In genomic region chr15:87878161-87878560, GRCh38 we compare ENCODE assay signal across 16 cellular contexts.
DNase-seq lines count a peak whose midpoint lies in the region; ATAC-seq and TF ChIP-seq lines count a peak whose summit lies in the region.
"Had no signal": no experiment of that assay in that cellular context is flagged by ENCODE, and none has a peak within 500 bp of the region (broad histone marks: within the 10 kb centered on the region; RNA-seq: fewer than 3 reads in every experiment).

No MANE protein-coding gene starts in this region.

- TF ChIP-seq EP300 in SK-N-SH (IDR thresholded peaks at IDR 0.05; ENCODE audit: borderline replicate concordance in 1 of 2, low read depth in 1 of 2, low read length in 1 of 2), result no peak

- H3K9ac ChIP-seq in SK-N-SH, result no peak overlapping the region
- H3K9ac ChIP-seq: GM23248 had no signal

- no peak for TF ChIP-seq RAD21 in SK-N-SH (IDR thresholded peaks at IDR 0.05; ENCODE audit: low read length)

- H3K36me3 ChIP-seq in SK-N-SH (replicated peaks in 1 of 2; ENCODE audit: control insufficient read depth in 1 of 2, insufficient read depth in 2 of 2, low read length in 1 of 2) (no peaks in the 10 kb centered on the region), hepatocyte (replicated peaks; ENCODE audit: insufficient read depth, low read depth) (no peaks in the 10 kb centered on the region)
- H3K36me3 ChIP-seq: BE2C, HAP-1 had no signal

- peaks cover 16 to 19% of the 10 kb centered on the region in 2 experiments; a peak in 3 of 4 replicates for H3K4me1 ChIP-seq in SK-N-SH (ENCODE audit: control insufficient read depth in 1 of 2, insufficient read depth in 2 of 2, low read depth in 1 of 2, low read length in 1 of 2)
- peaks cover 24% of the 10 kb centered on the region for H3K4me1 ChIP-seq in hepatocyte (ENCODE audit: insufficient read depth)
- H3K4me1 ChIP-seq: HAP-1 had no signal

- peaks cover 73% of the 10 kb centered on the region for H3K4me1 Mint-ChIP-seq in HFFc6 (ENCODE audit: low read depth)

- H3K9me3 Mint-ChIP-seq in HFFc6, result no peaks in the 10 kb centered on the region
- H3K9me3 Mint-ChIP-seq: CD4-positive, alpha-beta T cell had no signal

- no peak overlapping the region for H3K4me2 ChIP-seq in SK-N-SH
- no peak overlapping the region for H3K4me2 ChIP-seq in hepatocyte

- no peaks in the 10 kb centered on the region for H3K36me3 Mint-ChIP-seq in HFFc6 (ENCODE audit: low read depth)

- no peak; the same call in 2 of the 3 replicates for ATAC-seq in SK-N-SH treated with all-trans-retinoic acid at 6 μM for 48 hours

- peak; percentile 19 for DNase-seq in SK-N-SH
- no peak for DNase-seq in HFFc6
- no peak for DNase-seq in hepatocyte (ENCODE audit: low spot score)
- no peak for DNase-seq in ecto neural progenitor cell (ENCODE audit: low spot score)
- DNase-seq in cardiac septum (ENCODE audit: low spot score), result no peak
- no peak for DNase-seq in NCI-H1417 treated with DMSO at 0.1 percent for 48 hours (lab: John Stamatoyannopoulos, UW)
- DNase-seq: ACHN; C1 segment of cervical spinal cord; CD4-positive, alpha-beta T cell; GDM1 had no signal

- POLR2A ChIA-PET in SK-N-SH (lab: Yijun Ruan, JAX), result no interaction called here

- no peaks in the 10 kb centered on the region for H3F3A ChIP-seq in SK-N-SH (replicated peaks; ENCODE audit: insufficient read depth)

- H3K9me3 ChIP-seq in SK-N-SH (no peaks in the 10 kb centered on the region), hepatocyte (ENCODE audit: low read depth) (no peaks in the 10 kb centered on the region)
- H3K9me3 ChIP-seq: BE2C, Caco-2 had no signal

- WGBS in SK-N-SH (ENCODE audit: low lambda C conversion rate), result 64% methylated on average over 4 of the region's 4 CpGs
- WGBS in hepatocyte (ENCODE audit: low lambda C conversion rate, missing lambda C conversion rate), result 81% methylated on average over 4 of the region's 4 CpGs

- H2AFZ ChIP-seq in SK-N-SH (ENCODE audit: low read depth) (no peak overlapping the region), hepatocyte (no peak overlapping the region)
- H2AFZ ChIP-seq: GM23248 had no signal

- H3K9me2 ChIP-seq in SK-N-SH (no peaks in the 10 kb centered on the region; the same call in 1 of the 2 replicates), hepatocyte (replicated peaks; ENCODE audit: insufficient read depth) (no peaks in the 10 kb centered on the region)

- H3K27me3 Mint-ChIP-seq in HFFc6 (ENCODE audit: insufficient read depth), result peaks cover 2% of the 10 kb centered on the region; the same call in 1 of the 2 replicates

- intact Hi-C loops in cardiac septum (cut with DNase I), result no loop called here

- H3K27me3 ChIP-seq in SK-N-SH (ENCODE audit: insufficient read depth), result no peaks in the 10 kb centered on the region
- H3K27me3 ChIP-seq in hepatocyte, result no peaks in the 10 kb centered on the region
- H3K27me3 ChIP-seq: BE2C had no signal

- H4K20me1 ChIP-seq in SK-N-SH (ENCODE audit: insufficient read depth) (no peaks in the 10 kb centered on the region), hepatocyte (ENCODE audit: insufficient read depth, poor library complexity, severe bottlenecking) (no peaks in the 10 kb centered on the region)

- H3K4me3 Mint-ChIP-seq in HFFc6, result no peak overlapping the region
- H3K4me3 Mint-ChIP-seq: CD4-positive, alpha-beta T cell had no signal

- no peak overlapping the region; a peak in 1 of 4 replicates for H3K27ac ChIP-seq in SK-N-SH (ENCODE audit: low read depth in 2 of 2, low read length in 1 of 2)
- peak overlapping the region; percentile 53 for H3K27ac ChIP-seq in hepatocyte
- H3K27ac ChIP-seq: GM23248, HL-60 had no signal

- H3K4me3 ChIP-seq in SK-N-SH (ENCODE audit: low read depth in 2 of 2, low read length in 1 of 2) (no peak overlapping the region), hepatocyte (no peak overlapping the region)
- H3K4me3 ChIP-seq: GM23248, HAP-1 had no signal

- TF ChIP-seq CTCF in SK-N-SH (IDR thresholded peaks at IDR 0.05), result no peak
- no peak for TF ChIP-seq CTCF in HFFc6 (IDR thresholded peaks at IDR 0.05)
- no peak for TF ChIP-seq CTCF in hepatocyte (IDR thresholded peaks at IDR 0.05; ENCODE audit: poor library complexity)

- peak overlapping the region; percentile 0; the same call in 1 of the 2 replicates for H3K27ac Mint-ChIP-seq in HFFc6
- H3K27ac Mint-ChIP-seq: CD4-positive, alpha-beta T cell had no signal

- H3K79me2 ChIP-seq in SK-N-SH (ENCODE audit: insufficient read depth) (no peaks in the 10 kb centered on the region), hepatocyte (no peaks in the 10 kb centered on the region)

- CTCF ChIA-PET in SK-N-SH (lab: Yijun Ruan, JAX), result no interaction called here

TF ChIP-seq in SK-N-SH, 30 proteins besides CTCF, POLR2A, EP300 and RAD21 (continues in another document):
- TF ChIP-seq RCOR1 (IDR thresholded peaks at IDR 0.05; ENCODE audit: low read length) (no peak), FOXM1 (IDR thresholded peaks at IDR 0.05; ENCODE audit: low read depth) (no peak), REST (IDR thresholded peaks at IDR 0.05; ENCODE audit: low read depth, low read length) (no peak), PBX3 (IDR thresholded peaks at IDR 0.05) (no peak), TEAD4 (IDR thresholded peaks at IDR 0.05; ENCODE audit: borderline replicate concordance, insufficient read depth) (no peak)

TF ChIP-seq in SK-N-SH treated with all-trans-retinoic acid at 6 μM for 48 hours, 23 proteins besides CTCF, POLR2A, EP300 and RAD21:
- TF ChIP-seq BACH2 (CRISPR knock-in tag; IDR thresholded peaks at IDR 0.05; ENCODE audit: borderline replicate concordance) (no peak), PPARA (CRISPR knock-in tag; IDR thresholded peaks at IDR 0.05; ENCODE audit: borderline replicate concordance) (no peak), ESRRG (CRISPR knock-in tag; IDR thresholded peaks at IDR 0.05) (no peak), ZFP3 (CRISPR knock-in tag; IDR thresholded peaks at IDR 0.05) (no peak), CSRNP3 (CRISPR knock-in tag; IDR thresholded peaks at IDR 0.05) (no peak)
TF ChIP-seq in SK-N-SH treated with all-trans-retinoic acid at 6 μM for 48 hours: peak in this region for 0.
